In genomic region chr1:10386761-10387482, GRCh38 we compare ENCODE assay signal across 13 cellular contexts. TPM values are rescaled to one million over a fixed set of nuclear protein-coding genes. Genes with fewer than 3 reads are reported as not detected.
DNase-seq lines count a peak whose midpoint lies in the region; ATAC-seq, FAIRE-seq and TF ChIP-seq lines count a peak whose summit lies in the region.
"Had no signal": no experiment of that assay in that cellular context is flagged by ENCODE, and none has a peak within 500 bp of the region (broad histone marks: within the 10 kb centered on the region; RNA-seq: fewer than 3 reads in every experiment).

No MANE protein-coding gene starts in this region.

- H3K27ac Mint-ChIP-seq in astrocyte (ENCODE audit: unreplicated experiment): no peak overlapping the region
- H3K27ac Mint-ChIP-seq: activated CD4-positive, alpha-beta T cell treated with anti-CD3 and anti-CD28 coated beads, Interleukin-2, amount 10 ng/mL, durations not matched to agents 24 days and 14 days had no signal

- H3K18ac ChIP-seq in mesenchymal stem cell (ENCODE audit: low read depth in 1 of 2, low read length in 2 of 2): no peak overlapping the region

- no peak overlapping the region for H3K23ac ChIP-seq in mesenchymal stem cell (ENCODE audit: low read length in 2 of 2)

- H3K9me3 ChIP-seq in astrocyte (ENCODE audit: insufficient read depth, low read depth, low read length) (no peaks in the 10 kb centered on the region), mesenchymal stem cell (ENCODE audit: control insufficient read depth, low read length) (no peaks in the 10 kb centered on the region), subcutaneous abdominal adipose tissue (ENCODE audit: control insufficient read depth in 5 of 5, low read length in 5 of 5) (no peaks in the 10 kb centered on the region)
- H3K9me3 ChIP-seq: gastroesophageal sphincter had no signal

- H3K14ac ChIP-seq in mesenchymal stem cell (ENCODE audit: low read length in 2 of 2): no peak overlapping the region

- no peak overlapping the region for H2BK15ac ChIP-seq in mesenchymal stem cell (ENCODE audit: low read depth, poor library complexity, severe bottlenecking)

- H2AFZ ChIP-seq in astrocyte (ENCODE audit: low read depth, low read length): no peak overlapping the region
- H2AFZ ChIP-seq in mesenchymal stem cell (ENCODE audit: low read depth, low read length): no peak overlapping the region

- no peak overlapping the region for H4K91ac ChIP-seq in mesenchymal stem cell (ENCODE audit: low read length)

- H3K36me3 ChIP-seq in astrocyte (ENCODE audit: insufficient read depth, low read length) (no peaks in the 10 kb centered on the region), mesenchymal stem cell (ENCODE audit: control insufficient read depth in 1 of 2, insufficient read depth in 2 of 2, low read depth in 1 of 2, low read length in 2 of 2) (peaks cover 3 to 13% of the 10 kb centered on the region in 2 experiments), subcutaneous abdominal adipose tissue (ENCODE audit: control insufficient read depth in 5 of 5, insufficient read depth in 5 of 5, low read length in 5 of 5) (peaks cover 0 to 7% (median 4%) of the 10 kb centered on the region in 5 donors)
- H3K36me3 ChIP-seq: gastroesophageal sphincter had no signal

- no peak overlapping the region for H2BK12ac ChIP-seq in mesenchymal stem cell (ENCODE audit: low read length in 2 of 2)

- H2BK5ac ChIP-seq in mesenchymal stem cell (ENCODE audit: low read depth, low read length, poor library complexity, severe bottlenecking): no peak overlapping the region

- H3K27ac ChIP-seq in astrocyte (ENCODE audit: low read depth, low read length) (peak overlapping the region; percentile 67), mesenchymal stem cell (ENCODE audit: low read length, poor library complexity, severe bottlenecking) (no peak overlapping the region), subcutaneous abdominal adipose tissue (ENCODE audit: low read depth, low read length) (peak overlapping the region; percentile 84)

- FAIRE-seq in astrocyte (lab: Jason Lieb, UNC): no peak
- FAIRE-seq: GM12878 had no signal

- no peak overlapping the region for H2BK120ac ChIP-seq in mesenchymal stem cell (ENCODE audit: low read depth, low read length)

- peaks cover 14% of the 10 kb centered on the region for H3K4me1 ChIP-seq in astrocyte (ENCODE audit: insufficient read depth, low read length)
- H3K4me1 ChIP-seq in mesenchymal stem cell (ENCODE audit: control insufficient read depth, insufficient read depth, low read depth, low read length): peaks cover 2% of the 10 kb centered on the region
- peaks cover 13 to 35% (median 26%) of the 10 kb centered on the region in 5 donors for H3K4me1 ChIP-seq in subcutaneous abdominal adipose tissue (ENCODE audit: control insufficient read depth in 5 of 5, insufficient read depth in 5 of 5, low read length in 5 of 5)

- no peak overlapping the region for H2AK5ac ChIP-seq in mesenchymal stem cell (ENCODE audit: low read length, severe bottlenecking)

- H3K27me3 ChIP-seq in astrocyte (ENCODE audit: insufficient read depth, low read length) (no peaks in the 10 kb centered on the region), mesenchymal stem cell (ENCODE audit: control insufficient read depth in 1 of 2, insufficient read depth in 1 of 2, low read length in 2 of 2) (no peaks in the 10 kb centered on the region), subcutaneous abdominal adipose tissue (ENCODE audit: control insufficient read depth in 5 of 5, insufficient read depth in 4 of 5, low read length in 5 of 5) (no peaks in the 10 kb centered on the region)
- H3K27me3 ChIP-seq: gastroesophageal sphincter had no signal

- peaks cover 3% of the 10 kb centered on the region for H3K79me1 ChIP-seq in mesenchymal stem cell (replicated peaks; ENCODE audit: low read length, poor library complexity, severe bottlenecking)

- peaks cover 10% of the 10 kb centered on the region for H3K4me1 Mint-ChIP-seq in astrocyte (ENCODE audit: low read depth, unreplicated experiment)

- no peak overlapping the region for H3K4me3 ChIP-seq in astrocyte (ENCODE audit: insufficient read depth, low read depth, low read length)
- peak overlapping the region in 1 of 2 experiments; percentile 59 for H3K4me3 ChIP-seq in mesenchymal stem cell (ENCODE audit: insufficient read depth in 1 of 2, low read depth in 1 of 2, low read length in 2 of 2)
- no peak overlapping the region for H3K4me3 ChIP-seq in subcutaneous abdominal adipose tissue (ENCODE audit: low read depth in 1 of 5, low read length in 5 of 5)
- H3K4me3 ChIP-seq: GM12878 had no signal

- H3K4me2 ChIP-seq in astrocyte (ENCODE audit: low read length) (no peak overlapping the region), mesenchymal stem cell (ENCODE audit: low read length, poor library complexity, severe bottlenecking) (no peak overlapping the region)

- no peaks in the 10 kb centered on the region for H3K79me2 ChIP-seq in astrocyte (ENCODE audit: insufficient read depth, low read length)

- no peaks in the 10 kb centered on the region for H4K20me1 ChIP-seq in astrocyte (ENCODE audit: insufficient read depth, low read length)

- H3K4me3 Mint-ChIP-seq in astrocyte (ENCODE audit: unreplicated experiment): no peak overlapping the region
- H3K4me3 Mint-ChIP-seq: activated CD4-positive, alpha-beta T cell treated with anti-CD3 and anti-CD28 coated beads, Interleukin-2, amount 10 ng/mL, durations not matched to agents 24 days and 14 days had no signal

- ATAC-seq in HG03378 (IDR thresholded peaks at IDR 0.05; ENCODE audit: unreplicated experiment): no peak
- ATAC-seq: GM12878 had no signal

- H3K9ac ChIP-seq in astrocyte (ENCODE audit: low read length) (peak overlapping the region; percentile 55), mesenchymal stem cell (ENCODE audit: low read length) (peak overlapping the region; percentile 86), subcutaneous abdominal adipose tissue (ENCODE audit: low read length in 5 of 5) (peak overlapping the region in 2 of 5 donors; percentile 24 to 26)

- peak; percentile 64 for DNase-seq in ELF-1 (ENCODE audit: low read depth, low spot score)
- no peak for DNase-seq in astrocyte (ENCODE audit: low read depth)
- no peak for DNase-seq in mesenchymal stem cell
- no peak for DNase-seq in effector CD4-positive, alpha-beta T cell
- DNase-seq in activated T-cell treated with anti-CD3 and anti-CD28 coated beads, Interleukin-2, amount 50 U/mL, for 48 hours: no peak
- no peak for DNase-seq in mucosa of gallbladder (ENCODE audit: low spot score)
- DNase-seq: activated CD4-positive, alpha-beta T cell treated with anti-CD3 and anti-CD28 coated beads, Interleukin-2, amount 10 ng/mL, durations not matched to agents 24 days and 14 days; Kasumi-1; NCI-H524 treated with DMSO at 0.1 percent for 48 hours had no signal

- H3K9me3 Mint-ChIP-seq in astrocyte (ENCODE audit: unreplicated experiment): peaks cover 2% of the 10 kb centered on the region
- H3K9me3 Mint-ChIP-seq: activated CD4-positive, alpha-beta T cell treated with anti-CD3 and anti-CD28 coated beads, Interleukin-2, amount 10 ng/mL, durations not matched to agents 24 days and 14 days had no signal

- TF ChIP-seq CTCF in astrocyte (IDR thresholded peaks at IDR 0.05; ENCODE audit: insufficient read depth, low read depth, low read length): no peak

- no peak overlapping the region for H3K4ac ChIP-seq in mesenchymal stem cell (ENCODE audit: low read depth in 1 of 2, low read length in 2 of 2)

- H4K8ac ChIP-seq in mesenchymal stem cell (ENCODE audit: low read length): no peak overlapping the region

- 93% methylated on average over 10 of the region's 10 CpGs for WGBS in mesenchymal stem cell

- H3K27me3 Mint-ChIP-seq in astrocyte (ENCODE audit: low read depth, unreplicated experiment): no peaks in the 10 kb centered on the region
- H3K27me3 Mint-ChIP-seq: activated CD4-positive, alpha-beta T cell treated with anti-CD3 and anti-CD28 coated beads, Interleukin-2, amount 10 ng/mL, durations not matched to agents 24 days and 14 days had no signal

- H3K36me3 Mint-ChIP-seq in astrocyte (ENCODE audit: low read depth, unreplicated experiment): peaks cover 5% of the 10 kb centered on the region

RNA-seq across cellular contexts. Expression of gene PGD, which starts 11.9 kb away (rescaled TPM):
- total RNA-seq in astrocyte: 187 and 224 TPM in 2 replicates
- 164 TPM for polyA plus RNA-seq in mesenchymal stem cell (2013, experiment 1 of 2)
- polyA plus RNA-seq in mesenchymal stem cell (2013, experiment 2 of 2): 159 TPM
- total RNA-seq in mucosa of gallbladder: 165 TPM

RNA-seq across cellular contexts. Expression of gene CENPS, which starts 43.3 kb away (rescaled TPM):
- total RNA-seq in astrocyte: 9.0 and 10.2 TPM in 2 replicates
- polyA plus RNA-seq in mesenchymal stem cell (2013, experiment 1 of 2): 12.6 TPM
- polyA plus RNA-seq in mesenchymal stem cell (2013, experiment 2 of 2): 12.3 TPM
- total RNA-seq in mucosa of gallbladder: 27.9 TPM
